ENCODE assay signal across 15 cellular contexts in genomic region chr19:45097450-45097775, GRCh38. TPM values are rescaled to one million over a fixed set of nuclear protein-coding genes. Genes with fewer than 3 reads are reported as not detected.
A peak's percentile ranks its signal among the peaks of the same experiment; 100 is the strongest.
DNase-seq lines count a peak whose midpoint lies in the region; ATAC-seq and TF ChIP-seq lines count a peak whose summit lies in the region.
"Had no signal": no experiment of that assay in that cellular context is flagged by ENCODE, and none has a peak within 500 bp of the region (broad histone marks: within the 10 kb centered on the region; RNA-seq: fewer than 3 reads in every experiment).

No MANE protein-coding gene starts in this region.

- no peaks in the 10 kb centered on the region for H3K36me3 ChIP-seq in CD4-positive, alpha-beta memory T cell (ENCODE audit: insufficient read depth, low read length)
- no peaks in the 10 kb centered on the region for H3K36me3 ChIP-seq in KMS-11 (ENCODE audit: insufficient read depth)
- no peaks in the 10 kb centered on the region for H3K36me3 ChIP-seq in endocrine pancreas (ENCODE audit: control insufficient read depth, insufficient read depth, low read length)
- no peaks in the 10 kb centered on the region for H3K36me3 ChIP-seq in gastrocnemius medialis
- H3K36me3 ChIP-seq in effector memory CD4-positive, alpha-beta T cell (ENCODE audit: control insufficient read depth, insufficient read depth, low read length): no peaks in the 10 kb centered on the region

- H3K9me3 ChIP-seq in CD4-positive, alpha-beta memory T cell (ENCODE audit: control insufficient read depth in 1 of 2, low read length in 2 of 2): no peaks in the 10 kb centered on the region
- no peaks in the 10 kb centered on the region for H3K9me3 ChIP-seq in endocrine pancreas (ENCODE audit: control insufficient read depth, low read length)
- H3K9me3 ChIP-seq in gastrocnemius medialis: no peaks in the 10 kb centered on the region
- H3K9me3 ChIP-seq in effector memory CD4-positive, alpha-beta T cell (ENCODE audit: control insufficient read depth, low read length): no peaks in the 10 kb centered on the region

- no peak overlapping the region for H2AFZ ChIP-seq in KMS-11 (ENCODE audit: low read depth)
- H2AFZ ChIP-seq: parathyroid adenoma had no signal

- H3K4me1 Mint-ChIP-seq in CD4-positive, alpha-beta memory T cell: peaks cover 50 to 92% (median 70%) of the 10 kb centered on the region in 4 donors

- in situ Hi-C loops in gastrocnemius medialis (cut with MboI; ENCODE audit: low sequenced_read_pairs in 4 of 4): no loop called here

- H4K20me1 ChIP-seq in KMS-11 (ENCODE audit: insufficient read depth): peaks cover 3% of the 10 kb centered on the region; the same call in 1 of the 2 replicates

- DNase-seq in CD4-positive, alpha-beta memory T cell: peak in 1 of 5 donors; percentile 20
- DNase-seq in gastrocnemius medialis (no peak), DMS53 (lab: John Stamatoyannopoulos, UW) (no peak)
- DNase-seq in effector memory CD4-positive, alpha-beta T cell: no peak
- DNase-seq: left ventricle myocardium superior; NCI-H1105; NCI-H524 treated with DMSO at 0.1 percent for 48 hours; SHP77 treated with DMSO at 0.1 percent for 48 hours; stimulated activated CD4-positive, alpha-beta T cell treated with anti-CD3 and anti-CD28 coated beads, Interleukin-2, amount 100 ng/mL, for 24 hours; stimulated activated naive CD4-positive, alpha-beta T cell had no signal

- H3K36me3 Mint-ChIP-seq in CD4-positive, alpha-beta memory T cell: peaks cover 0 to 10% of the 10 kb centered on the region in 2 donors

- H3K27me3 ChIP-seq in CD4-positive, alpha-beta memory T cell (ENCODE audit: insufficient read depth, low read length): no peaks in the 10 kb centered on the region
- H3K27me3 ChIP-seq in KMS-11 (ENCODE audit: insufficient read depth, low read depth): no peaks in the 10 kb centered on the region
- no peaks in the 10 kb centered on the region for H3K27me3 ChIP-seq in endocrine pancreas (ENCODE audit: control insufficient read depth, insufficient read depth, low read length)
- no peaks in the 10 kb centered on the region for H3K27me3 ChIP-seq in gastrocnemius medialis
- no peaks in the 10 kb centered on the region for H3K27me3 ChIP-seq in effector memory CD4-positive, alpha-beta T cell (replicated peaks; ENCODE audit: control insufficient read depth, insufficient read depth, low read length, poor library complexity, severe bottlenecking)

- H3K9ac ChIP-seq in KMS-11 (no peak overlapping the region), endocrine pancreas (ENCODE audit: control insufficient read depth, insufficient read depth, low read length) (peak overlapping the region; percentile 26)
- H3K9ac ChIP-seq: parathyroid adenoma had no signal

- peaks cover 93% of the 10 kb centered on the region for H3K79me2 ChIP-seq in KMS-11 (ENCODE audit: insufficient read depth, low read depth)

- no peak for TF ChIP-seq POLR2A in gastrocnemius medialis (IDR thresholded peaks at IDR 0.05)

- no peaks in the 10 kb centered on the region for H3K27me3 Mint-ChIP-seq in CD4-positive, alpha-beta memory T cell

- peak overlapping the region in 5 of 7 donors; percentile 17 to 73 (median 57) for H3K27ac Mint-ChIP-seq in CD4-positive, alpha-beta memory T cell

- CTCF ChIA-PET in CD4-positive, alpha-beta memory T cell (lab: Charles Lee; ENCODE audit: partially characterized antibody): interaction anchor here (1.0 kb wide), 1 partner anchor 29 kb away, joined by 4 read pairs; no protein-coding TSS in a partner anchor

- H3K4me2 ChIP-seq in KMS-11: peak overlapping the region; percentile 19; the same call in 1 of the 2 replicates

- no peaks in the 10 kb centered on the region for H3K9me3 Mint-ChIP-seq in CD4-positive, alpha-beta memory T cell

- no peak overlapping the region for H3K4me3 ChIP-seq in CD4-positive, alpha-beta memory T cell (ENCODE audit: low read length in 2 of 2)
- no peak overlapping the region for H3K4me3 ChIP-seq in KMS-11 (IDR thresholded peaks at IDR 0.05; ENCODE audit: insufficient read depth, low read depth, low read length)
- no peak overlapping the region for H3K4me3 ChIP-seq in endocrine pancreas (ENCODE audit: control insufficient read depth, insufficient read depth, low read length)
- no peak overlapping the region for H3K4me3 ChIP-seq in gastrocnemius medialis
- no peak overlapping the region for H3K4me3 ChIP-seq in effector memory CD4-positive, alpha-beta T cell (ENCODE audit: insufficient read depth, low read depth, low read length, poor library complexity, severe bottlenecking)

- intact Hi-C loops in CD4-positive, alpha-beta memory T cell (cut with micrococcal nuclease): no loop called here
- intact Hi-C loops in gastrocnemius medialis (cut with DNase I; ENCODE audit: low total_unique reads): loop anchor here (10.0 kb wide), 1 partner anchor 227 kb away; the partner anchor contains the start of gene CKM

- no peak for TF ChIP-seq CTCF in KMS-11 (conservative IDR thresholded peaks at IDR 0.05; ENCODE audit: low read depth, low read length)
- TF ChIP-seq CTCF in gastrocnemius medialis (IDR thresholded peaks at IDR 0.05 in 4 of 5, conservative IDR thresholded peaks at IDR 0.05 in 1 of 5): no peak

- ATAC-seq in gastrocnemius medialis (no peak), HG02623 (IDR thresholded peaks at IDR 0.05; ENCODE audit: unreplicated experiment) (no peak), GM21717 (IDR thresholded peaks at IDR 0.05; ENCODE audit: unreplicated experiment) (no peak)

- POLR2A ChIA-PET in CD4-positive, alpha-beta memory T cell (lab: Charles Lee; ENCODE audit: partially characterized antibody): no interaction called here

- no peak overlapping the region for H3K27ac ChIP-seq in CD4-positive, alpha-beta memory T cell (ENCODE audit: low read depth, low read length)
- H3K27ac ChIP-seq in KMS-11 (no peak overlapping the region), gastrocnemius medialis (peak overlapping the region; percentile 83 to 91 (median 86))
- H3K27ac ChIP-seq in effector memory CD4-positive, alpha-beta T cell (ENCODE audit: insufficient read depth, low read length, poor library complexity, severe bottlenecking): no peak overlapping the region

- peaks cover 46% of the 10 kb centered on the region for H3K4me1 ChIP-seq in CD4-positive, alpha-beta memory T cell (ENCODE audit: insufficient read depth, low read length)
- peaks cover 47% of the 10 kb centered on the region for H3K4me1 ChIP-seq in KMS-11 (ENCODE audit: low read depth, poor library complexity, severe bottlenecking)
- peaks cover 11% of the 10 kb centered on the region for H3K4me1 ChIP-seq in endocrine pancreas (ENCODE audit: control insufficient read depth, insufficient read depth, low read length)
- H3K4me1 ChIP-seq in gastrocnemius medialis: peaks cover 77 to 88% of the 10 kb centered on the region in 2 donors
- H3K4me1 ChIP-seq in effector memory CD4-positive, alpha-beta T cell (ENCODE audit: control insufficient read depth, insufficient read depth, low read length, poor library complexity, severe bottlenecking): peaks cover 24% of the 10 kb centered on the region

- H3K4me3 Mint-ChIP-seq in CD4-positive, alpha-beta memory T cell: peak overlapping the region in 3 of 8 donors; percentile 49 to 70 (median 54)

RNA-seq across cellular contexts. Expression of gene PPP1R37, which starts 4.4 kb away (rescaled TPM):
- total RNA-seq in CD4-positive, alpha-beta memory T cell: 10 to 100 TPM; 25.2 to 26.2 TPM
- 1 to 10 TPM in 1 of 2 donors, under 1 TPM in 1; 0.31 to 1.4 TPM for polyA plus RNA-seq in CD4-positive, alpha-beta memory T cell
- total RNA-seq in gastrocnemius medialis: 10 to 100 TPM; 30.5 to 51.1 (median 39.7) TPM

RNA-seq across cellular contexts. Expression of gene GEMIN7, which starts 18.4 kb away (rescaled TPM):
- total RNA-seq in CD4-positive, alpha-beta memory T cell: 10 to 100 TPM; 15.9 to 17.6 TPM
- 10 to 100 TPM; 34.9 to 75.3 TPM for polyA plus RNA-seq in CD4-positive, alpha-beta memory T cell
- 10 to 100 TPM; 18.6 to 33.4 (median 27.9) TPM for total RNA-seq in gastrocnemius medialis

RNA-seq across cellular contexts. Expression of gene ZNF296, which starts 21.1 kb away (rescaled TPM):
- 1 to 10 TPM; 1.7 to 1.9 TPM for total RNA-seq in CD4-positive, alpha-beta memory T cell
- polyA plus RNA-seq in CD4-positive, alpha-beta memory T cell: 1 to 10 TPM in 1 of 2 donors, under 1 TPM in 1; 0.98 to 3.2 TPM
- not detected for total RNA-seq in gastrocnemius medialis

RNA-seq across cellular contexts. Expression of gene CLASRP, which starts 58.6 kb away (rescaled TPM):
- total RNA-seq in CD4-positive, alpha-beta memory T cell: 100 to 1,000 TPM; 156 to 163 TPM
- 10 to 100 TPM in 1 of 2 donors, 1 to 10 TPM in 1; 3.8 to 12.7 TPM for polyA plus RNA-seq in CD4-positive, alpha-beta memory T cell
- total RNA-seq in gastrocnemius medialis: 100 to 1,000 TPM in 2 of 4 donors, 10 to 100 TPM in 2; 28.8 to 121 (median 91.5) TPM

Comparison
In these comparisons a context has a peak if more than half of its experiments do, and no peak if none do; other contexts are left out.
1. H3K27ac ChIP-seq: peak in gastrocnemius medialis (4 of 4); none in CD4-positive, alpha-beta memory T cell (single experiment), KMS-11 (single experiment) and effector memory CD4-positive, alpha-beta T cell (single experiment).